In the genomic region with DNA sequence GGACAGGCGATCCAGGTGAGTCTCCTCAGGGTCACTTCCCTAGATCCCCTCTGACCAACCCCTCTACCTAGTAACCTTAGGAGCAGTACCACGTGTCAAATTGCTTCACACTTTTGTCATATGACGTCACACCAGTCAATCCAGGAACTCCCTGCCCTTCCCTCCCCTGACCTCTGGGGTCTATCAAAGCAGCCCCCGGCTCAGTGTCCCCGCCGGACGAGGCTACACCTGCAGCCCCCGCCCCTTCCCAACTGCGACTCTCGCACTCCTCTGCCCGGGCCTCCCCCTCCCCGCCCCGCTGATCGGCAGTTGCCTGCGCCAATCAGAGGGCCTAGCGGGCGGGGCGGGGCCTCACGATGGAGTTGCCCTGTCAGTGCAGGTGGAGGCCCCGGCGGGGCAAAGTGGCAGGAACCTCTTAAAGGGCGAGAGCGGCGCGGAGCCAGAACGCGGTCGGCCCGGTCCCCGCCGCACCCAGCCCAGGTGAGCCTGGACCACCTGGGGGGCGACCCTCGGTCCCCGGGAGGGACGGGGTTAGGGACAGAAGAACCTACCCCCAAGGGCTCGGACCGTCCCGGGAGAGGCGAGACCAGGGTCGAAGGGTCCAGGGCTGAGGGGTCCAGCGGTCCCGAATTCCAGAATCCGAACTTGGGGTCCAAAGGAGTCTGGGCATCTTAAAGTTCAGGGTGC, we compare ENCODE assay signal across 8 cellular contexts. TPM values are rescaled to one million over a fixed set of nuclear protein-coding genes. Genes with fewer than 3 reads are reported as not detected.
A peak's percentile ranks its signal among the peaks of the same experiment; 100 is the strongest.
DNase-seq lines count a peak whose midpoint lies in the region; ATAC-seq and TF ChIP-seq lines count a peak whose summit lies in the region.

No MANE protein-coding gene starts in this region.

- H3K4me3 Mint-ChIP-seq in endothelial cell (ENCODE audit: unreplicated experiment) (peak overlapping the region; percentile 92), mesothelial cell of epicardium (peak overlapping the region; percentile 79)

- H3K36me3 Mint-ChIP-seq in endothelial cell (ENCODE audit: low read depth, unreplicated experiment) (peaks cover 4% of the 10 kb centered on the region), mesothelial cell of epicardium (no peaks in the 10 kb centered on the region)

- H3K4me1 Mint-ChIP-seq in endothelial cell (ENCODE audit: unreplicated experiment) (peaks cover 43% of the 10 kb centered on the region), mesothelial cell of epicardium (peaks cover 41% of the 10 kb centered on the region)

- H3K9ac ChIP-seq in NT2/D1 (ENCODE audit: insufficient read length, low read depth): peak overlapping the region; percentile 83

- peaks cover 31% of the 10 kb centered on the region for H3K4me1 ChIP-seq in NT2/D1 (ENCODE audit: insufficient read depth, insufficient read length)

- peaks cover 16% of the 10 kb centered on the region for H3K27me3 ChIP-seq in NT2/D1 (ENCODE audit: insufficient read depth, insufficient read length)

- no peak for TF ChIP-seq CTCF in AG10803 (conservative IDR thresholded peaks at IDR 0.05; ENCODE audit: low read length)
- TF ChIP-seq CTCF in endothelial cell (IDR thresholded peaks at IDR 0.05; ENCODE audit: unreplicated experiment): no peak
- TF ChIP-seq CTCF in mesothelial cell of epicardium (IDR thresholded peaks at IDR 0.05; ENCODE audit: unreplicated experiment): no peak

- no peaks in the 10 kb centered on the region for H3K36me3 ChIP-seq in NT2/D1 (ENCODE audit: insufficient read depth, insufficient read length, low read length)

- H3K27ac Mint-ChIP-seq in endothelial cell (ENCODE audit: unreplicated experiment): peak overlapping the region; percentile 57
- peak overlapping the region; percentile 47 for H3K27ac Mint-ChIP-seq in mesothelial cell of epicardium

- H3K27me3 Mint-ChIP-seq in endothelial cell (ENCODE audit: unreplicated experiment) (peaks cover 7% of the 10 kb centered on the region), mesothelial cell of epicardium (ENCODE audit: low read depth) (no peaks in the 10 kb centered on the region)

- DNase-seq in AG10803 (ENCODE audit: low read depth): peak; percentile 65
- DNase-seq in HS-27A (ENCODE audit: low read depth): peak; percentile 56
- peak; percentile 89 for DNase-seq in NT2/D1 (ENCODE audit: low read depth, low spot score)
- DNase-seq in activated CD8-positive, alpha-beta memory T cell treated with anti-CD3 and anti-CD28 coated beads, Interleukin-2, amount 50 U/mL, for 4 hours: peak; percentile 90
- peak; percentile 90 for DNase-seq in endothelial cell (ENCODE audit: low spot score)
- peak; percentile 75 to 90 for DNase-seq in mesothelial cell of epicardium (ENCODE audit: low spot score in 2 of 2, unreplicated experiment in 2 of 2)
- peak; percentile 80 to 84 for DNase-seq in stimulated activated CD8-positive, alpha-beta memory T cell treated with anti-CD3 and anti-CD28 coated beads, Interleukin-15, amount 100 ng/mL, for 48 hours (ENCODE audit: low read depth in 2 of 2)

- no peaks in the 10 kb centered on the region for H3K9me3 ChIP-seq in NT2/D1 (ENCODE audit: insufficient read depth, low read length)

- ATAC-seq in GM19043 (IDR thresholded peaks at IDR 0.05; ENCODE audit: low read depth, unreplicated experiment): peak; percentile 69

- peak overlapping the region; percentile 82 for H3K4me3 ChIP-seq in AG10803 (ENCODE audit: low read length)
- peak overlapping the region; percentile 81 for H3K4me3 ChIP-seq in NT2/D1 (ENCODE audit: insufficient read length, low read depth)

- no peaks in the 10 kb centered on the region for H3K9me3 Mint-ChIP-seq in endothelial cell (ENCODE audit: unreplicated experiment)
- H3K9me3 Mint-ChIP-seq in mesothelial cell of epicardium: no peaks in the 10 kb centered on the region

RNA-seq across cellular contexts. Expression of a gene that starts 27.5 kb away (rescaled TPM):
- total RNA-seq in endothelial cell (ENCODE audit: unreplicated experiment): 82.6 TPM
- total RNA-seq in mesothelial cell of epicardium: 61.5 to 63.7 TPM (median 62.5 TPM) in 3 replicates

Comparison
In these comparisons a context has a peak if more than half of its experiments do, and no peak if none do; other contexts are left out.
1. Peak in every context shown above with its lines: DNase-seq, ATAC-seq and H3K4me3 ChIP-seq.